2 cellular contexts compared by ENCODE assay signal in the genomic region with DNA sequence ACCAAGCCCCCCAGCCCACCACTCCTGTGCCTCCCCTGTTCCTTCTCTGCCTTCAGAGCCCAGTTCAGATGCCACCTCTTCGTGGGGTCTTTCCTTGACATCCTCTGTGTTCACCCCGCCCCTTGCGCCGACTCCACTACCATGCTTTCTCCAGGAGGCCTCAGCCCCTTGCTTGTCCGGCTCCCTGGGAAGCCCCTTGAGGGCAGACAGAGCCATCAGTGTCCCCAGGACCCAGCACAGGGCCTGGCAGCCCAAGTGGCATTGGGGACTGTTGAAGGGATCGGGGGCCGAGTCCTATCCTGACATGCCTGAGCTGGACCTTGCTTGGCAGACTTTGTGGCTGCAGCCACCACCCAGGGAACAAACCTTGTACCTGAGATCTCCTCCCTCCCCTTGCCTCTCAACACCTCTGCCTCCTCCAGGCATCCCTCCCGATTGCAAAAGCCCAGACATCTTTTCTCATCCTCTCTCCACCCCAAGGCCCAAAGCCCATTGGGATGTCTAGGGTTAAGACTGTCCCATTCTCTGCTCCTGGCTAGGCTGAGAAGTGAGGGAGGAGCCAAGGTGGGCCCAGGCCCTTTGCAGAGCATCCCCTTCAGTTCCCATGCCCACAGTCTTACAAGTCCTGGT.
TF ChIP-seq lines count a peak whose summit lies in the region.

No MANE protein-coding gene starts in this region.

TF ChIP-seq in SK-N-SH, 30 proteins besides CTCF, POLR2A, EP300 and RAD21:
- no peak for TF ChIP-seq TAF1 (IDR thresholded peaks at IDR 0.05; ENCODE audit: borderline replicate concordance, low read depth, low read length)
- no peak for TF ChIP-seq FOXM1 (IDR thresholded peaks at IDR 0.05; ENCODE audit: low read depth)
- no peak for TF ChIP-seq RFX5 (IDR thresholded peaks at IDR 0.05; ENCODE audit: low read length)
- TF ChIP-seq FOSL2 (IDR thresholded peaks at IDR 0.05; ENCODE audit: borderline replicate concordance, low read depth): no peak
- TF ChIP-seq, protein P1, sequence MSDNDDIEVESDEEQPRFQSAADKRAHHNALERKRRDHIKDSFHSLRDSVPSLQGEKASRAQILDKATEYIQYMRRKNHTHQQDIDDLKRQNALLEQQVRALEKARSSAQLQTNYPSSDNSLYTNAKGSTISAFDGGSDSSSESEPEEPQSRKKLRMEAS (IDR thresholded peaks at IDR 0.05; ENCODE audit: low read depth): no peak
- TF ChIP-seq RCOR1 (IDR thresholded peaks at IDR 0.05; ENCODE audit: low read length): no peak
- no peak for TF ChIP-seq POLR2AphosphoS5 (IDR thresholded peaks at IDR 0.05; ENCODE audit: low read depth, low read length)
- TF ChIP-seq EZH2phosphoT487 (IDR thresholded peaks at IDR 0.05; ENCODE audit: borderline replicate concordance, low read depth): no peak
- TF ChIP-seq, protein P2, sequence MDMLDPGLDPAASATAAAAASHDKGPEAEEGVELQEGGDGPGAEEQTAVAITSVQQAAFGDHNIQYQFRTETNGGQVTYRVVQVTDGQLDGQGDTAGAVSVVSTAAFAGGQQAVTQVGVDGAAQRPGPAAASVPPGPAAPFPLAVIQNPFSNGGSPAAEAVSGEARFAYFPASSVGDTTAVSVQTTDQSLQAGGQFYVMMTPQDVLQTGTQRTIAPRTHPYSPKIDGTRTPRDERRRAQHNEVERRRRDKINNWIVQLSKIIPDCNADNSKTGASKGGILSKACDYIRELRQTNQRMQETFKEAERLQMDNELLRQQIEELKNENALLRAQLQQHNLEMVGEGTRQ (IDR thresholded peaks at IDR 0.05; ENCODE audit: borderline replicate concordance, low read depth, low read length): no peak
- no peak for TF ChIP-seq FOXJ3 (CRISPR knock-in tag; IDR thresholded peaks at IDR 0.05)
- no peak for TF ChIP-seq REST (IDR thresholded peaks at IDR 0.05; ENCODE audit: low read depth, low read length)
- no peak for TF ChIP-seq MXI1 (IDR thresholded peaks at IDR 0.05; ENCODE audit: low read depth, low read length)
- TF ChIP-seq SIN3A (IDR thresholded peaks at IDR 0.05; ENCODE audit: borderline replicate concordance, low read depth, low read length): no peak

TF ChIP-seq in SK-N-SH treated with all-trans-retinoic acid at 6 μM for 48 hours, 23 proteins besides CTCF, POLR2A, EP300 and RAD21:
- no peak for TF ChIP-seq BACH2 (CRISPR knock-in tag; IDR thresholded peaks at IDR 0.05; ENCODE audit: borderline replicate concordance)
- no peak for TF ChIP-seq CSDC2 (CRISPR knock-in tag; IDR thresholded peaks at IDR 0.05)
- TF ChIP-seq CREB5 (CRISPR knock-in tag; IDR thresholded peaks at IDR 0.05; ENCODE audit: low read depth): no peak
- TF ChIP-seq ZFP30 (CRISPR knock-in tag; IDR thresholded peaks at IDR 0.05): no peak
- TF ChIP-seq ZFP3 (CRISPR knock-in tag; IDR thresholded peaks at IDR 0.05): no peak
- TF ChIP-seq PPARA (CRISPR knock-in tag; IDR thresholded peaks at IDR 0.05; ENCODE audit: borderline replicate concordance): no peak
- TF ChIP-seq ESRRG (CRISPR knock-in tag; IDR thresholded peaks at IDR 0.05): no peak
- TF ChIP-seq ZC3H10 (CRISPR knock-in tag; IDR thresholded peaks at IDR 0.05): no peak
- no peak for TF ChIP-seq TCF4 (CRISPR knock-in tag; IDR thresholded peaks at IDR 0.05; ENCODE audit: borderline replicate concordance)
- no peak for TF ChIP-seq CSRNP3 (CRISPR knock-in tag; IDR thresholded peaks at IDR 0.05)
- no peak for TF ChIP-seq GLIS3 (CRISPR knock-in tag; IDR thresholded peaks at IDR 0.05)
- TF ChIP-seq OSR1 (CRISPR knock-in tag; IDR thresholded peaks at IDR 0.05): no peak
- TF ChIP-seq SNAI2 (CRISPR knock-in tag; IDR thresholded peaks at IDR 0.05): no peak
- no peak for TF ChIP-seq ZNF565 (CRISPR knock-in tag; conservative IDR thresholded peaks at IDR 0.05; ENCODE audit: low read depth)
- no peak for TF ChIP-seq ZNF70 (CRISPR knock-in tag; IDR thresholded peaks at IDR 0.05)
